Comparison of ENCODE assay signal across 12 cellular contexts in the genomic region with DNA sequence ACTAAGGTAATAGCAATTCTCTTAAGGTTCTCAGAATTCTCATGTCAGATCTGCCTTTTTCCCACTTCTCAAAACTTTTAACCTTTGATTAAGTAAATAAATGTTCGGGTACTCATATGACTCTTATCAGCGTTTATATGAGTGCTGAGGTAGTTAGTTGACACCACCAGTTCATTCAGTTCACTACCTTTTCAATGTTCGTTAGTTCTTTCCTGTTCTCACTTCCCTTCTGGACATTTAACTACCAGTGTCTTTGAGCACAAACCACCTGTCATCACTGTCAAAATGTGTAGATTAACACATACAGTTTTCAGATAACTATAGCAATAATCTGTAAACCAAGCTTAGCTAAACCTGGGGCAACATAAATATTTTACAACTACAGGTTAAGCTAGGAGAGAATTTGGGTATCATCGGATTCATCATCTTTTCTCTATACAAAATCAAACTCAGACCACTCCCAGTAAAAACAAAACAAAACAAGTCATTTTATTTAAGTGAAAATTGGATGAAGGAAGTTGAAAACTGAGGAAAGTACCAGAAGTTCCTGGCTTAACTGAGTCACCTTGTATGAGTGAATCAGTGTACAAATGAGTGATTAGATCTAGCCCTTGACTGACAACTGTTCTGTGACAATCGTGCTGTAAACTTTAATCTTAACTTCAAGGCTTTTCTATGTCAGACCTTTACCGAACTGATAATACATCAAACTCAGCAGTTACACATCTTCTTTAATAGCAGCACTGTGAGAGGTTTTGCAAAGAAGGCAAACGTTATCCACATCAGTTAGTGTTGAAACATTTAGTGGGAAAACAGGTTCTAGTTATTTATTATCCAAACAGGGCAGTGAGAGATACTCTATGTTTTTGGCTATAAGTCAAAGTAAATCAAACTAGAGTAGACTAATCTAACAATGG. TPM values are rescaled to one million over a fixed set of nuclear protein-coding genes. Genes with fewer than 3 reads are reported as not detected.
A peak's percentile ranks its signal among the peaks of the same experiment; 100 is the strongest.
DNase-seq lines count a peak whose midpoint lies in the region; ATAC-seq and TF ChIP-seq lines count a peak whose summit lies in the region.
"Had no signal": no experiment of that assay in that cellular context is flagged by ENCODE, and none has a peak within 500 bp of the region (broad histone marks: within the 10 kb centered on the region; RNA-seq: fewer than 3 reads in every experiment).

No MANE protein-coding gene starts in this region.

- CTCF ChIA-PET in HEK293 (lab: Yijun Ruan, JAX) = no interaction called here
- CTCF ChIA-PET in activated CD4-positive, alpha-beta memory T cell treated with anti-CD3 and anti-CD28 coated beads, Interleukin-2, amount 10 ng/mL, durations not matched to agents 7 days and 5 days (lab: Charles Lee) = no interaction called here

- POLR2A ChIA-PET in HEK293 (lab: Yijun Ruan, JAX) = no interaction called here
- POLR2A ChIA-PET in activated CD4-positive, alpha-beta memory T cell treated with anti-CD3 and anti-CD28 coated beads, Interleukin-2, amount 10 ng/mL, durations not matched to agents 7 days and 5 days (lab: Charles Lee) = no interaction called here

- H3K4me3 ChIP-seq in HEK293 (ENCODE audit: low read depth, low read length) (no peak overlapping the region), H7 (ENCODE audit: insufficient read depth, low read depth, low read length) (no peak overlapping the region)
- H3K4me3 ChIP-seq: skin epidermis had no signal

- no peaks in the 10 kb centered on the region for H3K4me1 ChIP-seq in HEK293 (ENCODE audit: control insufficient read depth, insufficient read depth, low read length)

- no peak overlapping the region for H3K27ac ChIP-seq in HEK293 (ENCODE audit: extremely low read depth, low read depth, low read length)
- H3K27ac ChIP-seq: skin epidermis had no signal

- H3K27ac Mint-ChIP-seq in nephron = peak overlapping the region; percentile 46 to 82 (median 69)
- H3K27ac Mint-ChIP-seq in activated CD4-positive, alpha-beta memory T cell treated with anti-CD3 and anti-CD28 coated beads, Interleukin-2, amount 10 ng/mL, durations not matched to agents 7 days and 5 days = no peak overlapping the region

- no peaks in the 10 kb centered on the region for H3K36me3 ChIP-seq in HEK293 (ENCODE audit: control insufficient read depth in 2 of 2, insufficient read depth in 1 of 2, low read length in 2 of 2)
- H3K36me3 ChIP-seq in H7 (replicated peaks; ENCODE audit: control insufficient read depth, insufficient read depth, low read length) = no peaks in the 10 kb centered on the region

- no peaks in the 10 kb centered on the region for H3K27me3 ChIP-seq in H7 (ENCODE audit: control insufficient read depth, insufficient read depth, low read length)

- no peaks in the 10 kb centered on the region for H3K36me3 Mint-ChIP-seq in nephron (ENCODE audit: low read depth)
- H3K36me3 Mint-ChIP-seq in activated CD4-positive, alpha-beta memory T cell treated with anti-CD3 and anti-CD28 coated beads, Interleukin-2, amount 10 ng/mL, durations not matched to agents 7 days and 5 days (ENCODE audit: low read depth) = no peaks in the 10 kb centered on the region

- no peaks in the 10 kb centered on the region for H3K9me3 ChIP-seq in HEK293 (ENCODE audit: control insufficient read depth, insufficient read depth, low read depth, low read length)

- TF ChIP-seq CTCF in HEK293 (tag by site-specific recombination; IDR thresholded peaks at IDR 0.05) (no peak), nephron (IDR thresholded peaks at IDR 0.05; ENCODE audit: unreplicated experiment in 3 of 3) (no peak)

- ATAC-seq in GM18907 (IDR thresholded peaks at IDR 0.05; ENCODE audit: unreplicated experiment) = peak; percentile 95

- H3K27me3 Mint-ChIP-seq in nephron (ENCODE audit: low read depth) = no peaks in the 10 kb centered on the region
- peaks cover 13% of the 10 kb centered on the region for H3K27me3 Mint-ChIP-seq in activated CD4-positive, alpha-beta memory T cell treated with anti-CD3 and anti-CD28 coated beads, Interleukin-2, amount 10 ng/mL, durations not matched to agents 7 days and 5 days

- no peak overlapping the region for H3K4me3 Mint-ChIP-seq in nephron
- no peak overlapping the region for H3K4me3 Mint-ChIP-seq in activated CD4-positive, alpha-beta memory T cell treated with anti-CD3 and anti-CD28 coated beads, Interleukin-2, amount 10 ng/mL, durations not matched to agents 7 days and 5 days

- H3K9me3 Mint-ChIP-seq in nephron = no peaks in the 10 kb centered on the region
- no peaks in the 10 kb centered on the region for H3K9me3 Mint-ChIP-seq in activated CD4-positive, alpha-beta memory T cell treated with anti-CD3 and anti-CD28 coated beads, Interleukin-2, amount 10 ng/mL, durations not matched to agents 7 days and 5 days

- DNase-seq in HPDE6-E6E7 (ENCODE audit: extremely low spot score) = peak; percentile 13
- DNase-seq in H7 = no peak
- DNase-seq in activated CD4-positive, alpha-beta memory T cell treated with anti-CD3 and anti-CD28 coated beads, Interleukin-2, amount 10 ng/mL, durations not matched to agents 7 days and 5 days = no peak
- no peak for DNase-seq in EL
- DNase-seq in NCI-H2081 treated with DMSO at 0.1 percent for 48 hours (lab: John Stamatoyannopoulos, UW) = no peak
- DNase-seq: activated T-cell treated with anti-CD3 and anti-CD28 coated beads, Interleukin-2, amount 50 U/mL, for 48 hours; HCEC 1CT; OCI-M1 had no signal

- H3K4me1 Mint-ChIP-seq in nephron = peaks cover 1% of the 10 kb centered on the region
- peaks cover 8% of the 10 kb centered on the region for H3K4me1 Mint-ChIP-seq in activated CD4-positive, alpha-beta memory T cell treated with anti-CD3 and anti-CD28 coated beads, Interleukin-2, amount 10 ng/mL, durations not matched to agents 7 days and 5 days

TF ChIP-seq in HEK293, 187 proteins besides CTCF, POLR2A, EP300 and RAD21:
- TF ChIP-seq ZBTB17 (tag by site-specific recombination; IDR thresholded peaks at IDR 0.05) (peak; percentile 28; the same call in 1 of the 2 replicates), ZNF776 (tag by site-specific recombination; IDR thresholded peaks at IDR 0.05; ENCODE audit: borderline replicate concordance) (no peak)
- TF ChIP-seq, protein P1, sequence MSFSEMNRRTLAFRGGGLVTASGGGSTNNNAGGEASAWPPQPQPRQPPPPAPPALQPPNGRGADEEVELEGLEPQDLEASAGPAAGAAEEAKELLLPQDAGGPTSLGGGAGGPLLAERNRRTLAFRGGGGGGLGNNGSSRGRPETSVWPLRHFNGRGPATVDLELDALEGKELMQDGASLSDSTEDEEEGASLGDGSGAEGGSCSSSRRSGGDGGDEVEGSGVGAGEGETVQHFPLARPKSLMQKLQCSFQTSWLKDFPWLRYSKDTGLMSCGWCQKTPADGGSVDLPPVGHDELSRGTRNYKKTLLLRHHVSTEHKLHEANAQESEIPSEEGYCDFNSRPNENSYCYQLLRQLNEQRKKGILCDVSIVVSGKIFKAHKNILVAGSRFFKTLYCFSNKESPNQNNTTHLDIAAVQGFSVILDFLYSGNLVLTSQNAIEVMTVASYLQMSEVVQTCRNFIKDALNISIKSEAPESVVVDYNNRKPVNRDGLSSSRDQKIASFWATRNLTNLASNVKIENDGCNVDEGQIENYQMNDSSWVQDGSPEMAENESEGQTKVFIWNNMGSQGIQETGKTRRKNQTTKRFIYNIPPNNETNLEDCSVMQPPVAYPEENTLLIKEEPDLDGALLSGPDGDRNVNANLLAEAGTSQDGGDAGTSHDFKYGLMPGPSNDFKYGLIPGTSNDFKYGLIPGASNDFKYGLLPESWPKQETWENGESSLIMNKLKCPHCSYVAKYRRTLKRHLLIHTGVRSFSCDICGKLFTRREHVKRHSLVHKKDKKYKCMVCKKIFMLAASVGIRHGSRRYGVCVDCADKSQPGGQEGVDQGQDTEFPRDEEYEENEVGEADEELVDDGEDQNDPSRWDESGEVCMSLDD (tag by site-specific recombination; IDR thresholded peaks at IDR 0.05) = no peak

RNA-seq across cellular contexts. Expression of a gene that starts 41.9 kb away (rescaled TPM):
- not detected in 2 replicates for total RNA-seq in H7 (2014; rRNA removed; shearing (Covaris generic))
- not detected for total RNA-seq in activated CD4-positive, alpha-beta memory T cell treated with anti-CD3 and anti-CD28 coated beads, Interleukin-2, amount 10 ng/mL, durations not matched to agents 7 days and 5 days
